In genomic region chr7:132666076-132666775, GRCh38 we compare ENCODE assay signal across 11 cellular contexts.
DNase-seq lines count a peak whose midpoint lies in the region; ATAC-seq, FAIRE-seq and TF ChIP-seq lines count a peak whose summit lies in the region.
"Had no signal": no experiment of that assay in that cellular context is flagged by ENCODE, and none has a peak within 500 bp of the region (broad histone marks: within the 10 kb centered on the region; RNA-seq: fewer than 3 reads in every experiment).

No MANE protein-coding gene starts in this region.

- H3K27ac Mint-ChIP-seq in activated naive CD4-positive, alpha-beta T cell treated with anti-CD3 and anti-CD28 coated beads, Interleukin-2, amount 10 ng/mL, durations not matched to agents 7 days and 5 days = peak overlapping the region; percentile 77
- H3K27ac Mint-ChIP-seq: IgD-negative memory B cell had no signal

- peaks cover 2% of the 10 kb centered on the region for H3K9me3 Mint-ChIP-seq in activated naive CD4-positive, alpha-beta T cell treated with anti-CD3 and anti-CD28 coated beads, Interleukin-2, amount 10 ng/mL, durations not matched to agents 7 days and 5 days

- H3K36me3 Mint-ChIP-seq in activated naive CD4-positive, alpha-beta T cell treated with anti-CD3 and anti-CD28 coated beads, Interleukin-2, amount 10 ng/mL, durations not matched to agents 7 days and 5 days = peaks cover 2% of the 10 kb centered on the region
- H3K36me3 Mint-ChIP-seq: IgD-negative memory B cell had no signal

- H3K4me1 ChIP-seq in small intestine (ENCODE audit: control insufficient read depth in 2 of 2, insufficient read depth in 1 of 2, low read depth in 1 of 2, low read length in 1 of 2) (no peaks in the 10 kb centered on the region), gastroesophageal sphincter (no peaks in the 10 kb centered on the region)

- H3K4me3 ChIP-seq in choroid plexus epithelial cell (ENCODE audit: low read depth, low read length) (no peak overlapping the region), small intestine (ENCODE audit: low read depth in 1 of 2, low read length in 2 of 2) (no peak overlapping the region), gastroesophageal sphincter (no peak overlapping the region)

- ATAC-seq in gastroesophageal sphincter = no peak

- H3K4me1 Mint-ChIP-seq in activated naive CD4-positive, alpha-beta T cell treated with anti-CD3 and anti-CD28 coated beads, Interleukin-2, amount 10 ng/mL, durations not matched to agents 7 days and 5 days = peaks cover 12% of the 10 kb centered on the region

- TF ChIP-seq CTCF in choroid plexus epithelial cell (conservative IDR thresholded peaks at IDR 0.05; ENCODE audit: low read depth, low read length) (no peak), gastroesophageal sphincter (IDR thresholded peaks at IDR 0.05) (no peak)

- H3K9me3 ChIP-seq in small intestine (ENCODE audit: control insufficient read depth, low read depth) = no peaks in the 10 kb centered on the region
- H3K9me3 ChIP-seq in gastroesophageal sphincter = no peaks in the 10 kb centered on the region

- H3K27ac ChIP-seq in small intestine (ENCODE audit: low read depth in 1 of 2, low read length in 1 of 2) = no peak overlapping the region
- H3K27ac ChIP-seq in gastroesophageal sphincter = no peak overlapping the region

- no peak for TF ChIP-seq POLR2A in gastroesophageal sphincter (IDR thresholded peaks at IDR 0.05)

- 55 to 61% (median 56%) methylated on average over 3 of the region's 3 CpGs for WGBS in small intestine, 3 donors
- 63 to 86% methylated on average over 3 of the region's 3 CpGs for WGBS in gastroesophageal sphincter (ENCODE audit: low coverage in 1 of 2), 2 donors

- CTCF ChIA-PET in activated naive CD4-positive, alpha-beta T cell treated with anti-CD3 and anti-CD28 coated beads, Interleukin-2, amount 10 ng/mL, durations not matched to agents 7 days and 5 days (lab: Charles Lee) = interaction anchor here (1.3 to 2.8 kb wide), 3 partner anchors 9 to 1366 kb away, joined by 3 to 22 read pairs (median 12); no protein-coding TSS in a partner anchor

- no peak overlapping the region for H3K4me3 Mint-ChIP-seq in activated naive CD4-positive, alpha-beta T cell treated with anti-CD3 and anti-CD28 coated beads, Interleukin-2, amount 10 ng/mL, durations not matched to agents 7 days and 5 days

- no peaks in the 10 kb centered on the region for H3K36me3 ChIP-seq in small intestine (ENCODE audit: control insufficient read depth in 2 of 2, insufficient read depth in 2 of 2, low read length in 2 of 2)
- no peaks in the 10 kb centered on the region for H3K36me3 ChIP-seq in gastroesophageal sphincter

- no peaks in the 10 kb centered on the region for H3K27me3 Mint-ChIP-seq in activated naive CD4-positive, alpha-beta T cell treated with anti-CD3 and anti-CD28 coated beads, Interleukin-2, amount 10 ng/mL, durations not matched to agents 7 days and 5 days
- H3K27me3 Mint-ChIP-seq: IgD-negative memory B cell had no signal

- no peak for TF ChIP-seq EP300 in gastroesophageal sphincter (IDR thresholded peaks at IDR 0.05)

- no peaks in the 10 kb centered on the region for H3K27me3 ChIP-seq in small intestine (ENCODE audit: control insufficient read depth in 2 of 2, insufficient read depth in 2 of 2, low read length in 2 of 2)
- no peaks in the 10 kb centered on the region for H3K27me3 ChIP-seq in gastroesophageal sphincter

- FAIRE-seq in small intestine (lab: Jason Lieb, UNC) = no peak

- DNase-seq in activated naive CD4-positive, alpha-beta T cell treated with anti-CD3 and anti-CD28 coated beads, Interleukin-2, amount 10 ng/mL, durations not matched to agents 7 days and 5 days = peak; percentile 43
- DNase-seq in activated naive CD4-positive, alpha-beta T cell treated with Interleukin-2 at 50 U/mL for 16 hours = no peak
- DNase-seq in RPMI7951 (ENCODE audit: low read depth) = peak; percentile 49
- DNase-seq in choroid plexus epithelial cell (ENCODE audit: low read depth) = peak; percentile 26
- peak; percentile 38 for DNase-seq in small intestine
- no peak for DNase-seq in T1000 (lab: John Stamatoyannopoulos, UW)
- DNase-seq in SHP77 (lab: John Stamatoyannopoulos, UW) = no peak
- DNase-seq: activated gamma-delta T cell, NCI-H526 had no signal

Comparison
In these comparisons a context has a peak if more than half of its experiments do, and no peak if none do; other contexts are left out.
1. DNase-seq: peak in activated naive CD4-positive, alpha-beta T cell treated with anti-CD3 and anti-CD28 coated beads, Interleukin-2, amount 10 ng/mL, durations not matched to agents 7 days and 5 days (single experiment), RPMI7951 (single experiment), choroid plexus epithelial cell (single experiment) and small intestine (single experiment); none in activated naive CD4-positive, alpha-beta T cell treated with Interleukin-2 at 50 U/mL for 16 hours (single experiment), T1000 (single experiment) and SHP77 (0 of 2).